17 cellular contexts compared by ENCODE assay signal in genomic region chr6:148650941-148651540, GRCh38.
DNase-seq lines count a peak whose midpoint lies in the region; ATAC-seq and TF ChIP-seq lines count a peak whose summit lies in the region.
"Had no signal": no experiment of that assay in that cellular context is flagged by ENCODE, and none has a peak within 500 bp of the region (broad histone marks: within the 10 kb centered on the region; RNA-seq: fewer than 3 reads in every experiment).

No MANE protein-coding gene starts in this region.

- H3K4me3 ChIP-seq in left ventricle myocardium inferior (no peak overlapping the region), fibroblast of pulmonary artery (replicated peaks; ENCODE audit: low read depth, low read length) (no peak overlapping the region), retinal pigment epithelial cell (ENCODE audit: low read length) (no peak overlapping the region), left lung (no peak overlapping the region)
- H3K4me3 ChIP-seq: BLaER1, GM12878 had no signal

- H3K27me3 ChIP-seq in left ventricle myocardium inferior (ENCODE audit: low read depth) (no peaks in the 10 kb centered on the region), left lung (no peaks in the 10 kb centered on the region)
- H3K27me3 ChIP-seq: BLaER1 had no signal

- TF ChIP-seq CTCF in left ventricle myocardium inferior (IDR thresholded peaks at IDR 0.05; ENCODE audit: borderline replicate concordance) (no peak), fibroblast of pulmonary artery (IDR thresholded peaks at IDR 0.05; ENCODE audit: low read length, missing control alignments) (no peak), retinal pigment epithelial cell (conservative IDR thresholded peaks at IDR 0.05; ENCODE audit: low read depth, low read length) (no peak), left lung (IDR thresholded peaks at IDR 0.05) (no peak)

- peaks cover 24% of the 10 kb centered on the region for H3K9me3 ChIP-seq in left ventricle myocardium inferior (replicated peaks)
- H3K9me3 ChIP-seq in left lung: peaks cover 0 to 13% of the 10 kb centered on the region in 2 donors

- peaks cover 0 to 17% (median 2%) of the 10 kb centered on the region in 4 donors for H3K4me1 Mint-ChIP-seq in naive thymus-derived CD8-positive, alpha-beta T cell
- H3K4me1 Mint-ChIP-seq: CD4-positive, alpha-beta memory T cell had no signal

- H3K27ac ChIP-seq in left ventricle myocardium inferior (replicated peaks) (peak overlapping the region; percentile 9), left lung (no peak overlapping the region)
- H3K27ac ChIP-seq: BLaER1 had no signal

- peaks cover 0 to 11% (median 2%) of the 10 kb centered on the region in 3 donors for H3K36me3 Mint-ChIP-seq in naive thymus-derived CD8-positive, alpha-beta T cell

- peaks cover 0 to 23% (median 7%) of the 10 kb centered on the region in 9 donors for H3K9me3 Mint-ChIP-seq in naive thymus-derived CD8-positive, alpha-beta T cell

- ATAC-seq in left cardiac atrium (no peak), left lung (no peak)
- no peak for ATAC-seq in naive thymus-derived CD8-positive, alpha-beta T cell
- ATAC-seq: GM12878 had no signal

- peaks cover 0 to 16% (median 12%) of the 10 kb centered on the region in 5 donors for H3K27me3 Mint-ChIP-seq in naive thymus-derived CD8-positive, alpha-beta T cell

- intact Hi-C loops in left ventricle myocardium inferior (cut with micrococcal nuclease): no loop called here
- intact Hi-C loops in left cardiac atrium (cut with DNase I): no loop called here
- intact Hi-C loops in left lung (cut with DNase I): no loop called here

- no peak for DNase-seq in left ventricle myocardium inferior
- DNase-seq in left cardiac atrium: no peak
- peak; percentile 40 for DNase-seq in fibroblast of pulmonary artery (ENCODE audit: low read depth)
- peak; percentile 9 for DNase-seq in retinal pigment epithelial cell (ENCODE audit: low read depth)
- DNase-seq in left lung: no peak
- no peak for DNase-seq in naive thymus-derived CD8-positive, alpha-beta T cell
- no peak for DNase-seq in stimulated activated naive CD4-positive, alpha-beta T cell (lab: John Stamatoyannopoulos, UW)
- DNase-seq: 8988T; CD4-positive, alpha-beta memory T cell; DMS53; DND-41; EL; GOT3; H9 had no signal

- POLR2A ChIA-PET in naive thymus-derived CD8-positive, alpha-beta T cell (lab: Charles Lee): interaction anchor here (0.7 kb wide), 1 partner anchor 139 kb away, joined by 4 read pairs; no protein-coding TSS in a partner anchor

- H3K27ac Mint-ChIP-seq in naive thymus-derived CD8-positive, alpha-beta T cell: no peak overlapping the region
- H3K27ac Mint-ChIP-seq: CD4-positive, alpha-beta memory T cell; H9 had no signal

- no peak overlapping the region for H3K4me3 Mint-ChIP-seq in naive thymus-derived CD8-positive, alpha-beta T cell
- H3K4me3 Mint-ChIP-seq: CD14-positive monocyte; CD4-positive, alpha-beta memory T cell; H9 had no signal

- H3K36me3 ChIP-seq in left ventricle myocardium inferior (no peaks in the 10 kb centered on the region), left lung (no peaks in the 10 kb centered on the region)
- H3K36me3 ChIP-seq: BLaER1 had no signal

- H3K4me1 ChIP-seq in left ventricle myocardium inferior: peaks cover 3% of the 10 kb centered on the region
- no peaks in the 10 kb centered on the region for H3K4me1 ChIP-seq in left lung

Comparison
In these comparisons a context has a peak if more than half of its experiments do, and no peak if none do; other contexts are left out.
1. DNase-seq: peak in fibroblast of pulmonary artery (single experiment) and retinal pigment epithelial cell (single experiment); none in left ventricle myocardium inferior (single experiment), left cardiac atrium (single experiment), left lung (0 of 2), naive thymus-derived CD8-positive, alpha-beta T cell (0 of 10) and stimulated activated naive CD4-positive, alpha-beta T cell (0 of 6).